In the genomic region with DNA sequence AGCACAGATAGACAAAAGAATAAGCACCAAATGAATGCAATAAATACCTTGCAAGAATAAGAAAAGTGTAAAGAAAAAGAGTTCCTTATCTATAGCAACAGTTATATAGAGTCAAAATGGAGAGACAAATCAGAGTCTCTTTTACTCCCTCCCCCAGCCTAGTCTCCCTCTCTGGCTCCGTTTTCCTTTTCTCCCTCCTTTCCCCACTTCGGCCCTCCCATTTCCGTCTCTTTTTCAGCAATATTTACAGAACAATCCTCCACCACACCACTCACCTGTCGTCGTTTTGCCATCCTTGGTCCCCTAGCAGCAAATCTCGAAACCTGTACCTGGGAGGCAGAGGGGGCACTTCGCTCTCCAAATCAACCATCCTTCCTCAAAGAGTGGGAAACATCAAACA, we compare ENCODE assay signal across 8 cellular contexts. TPM values are rescaled to one million over a fixed set of nuclear protein-coding genes. Genes with fewer than 3 reads are reported as not detected.
DNase-seq lines count a peak whose midpoint lies in the region; ATAC-seq and TF ChIP-seq lines count a peak whose summit lies in the region.

No MANE protein-coding gene starts in this region.

- no peaks in the 10 kb centered on the region for H3K27me3 ChIP-seq in thyroid gland

- intact Hi-C loops in thyroid gland (cut with DNase I) = no loop called here

- 0 to 1% (median 1%) methylated on average over 7 of the region's 7 CpGs for WGBS in adipose tissue, 3 donors
- WGBS in thyroid gland, 2 donors = 1% methylated on average over 7 of the region's 7 CpGs

- no peak for TF ChIP-seq CTCF in thyroid gland (IDR thresholded peaks at IDR 0.05)

- no peaks in the 10 kb centered on the region for H3K36me3 ChIP-seq in thyroid gland

- no peak overlapping the region for H3K27ac Mint-ChIP-seq in activated CD4-positive, alpha-beta T cell treated with anti-CD3 and anti-CD28 coated beads, Interleukin-2, amount 10 ng/mL, durations not matched to agents 7 days and 5 days

- no peaks in the 10 kb centered on the region for H3K9me3 Mint-ChIP-seq in activated CD4-positive, alpha-beta T cell treated with anti-CD3 and anti-CD28 coated beads, Interleukin-2, amount 10 ng/mL, durations not matched to agents 7 days and 5 days

- CTCF ChIA-PET in activated CD4-positive, alpha-beta T cell treated with anti-CD3 and anti-CD28 coated beads, Interleukin-2, amount 10 ng/mL, durations not matched to agents 7 days and 5 days (lab: Charles Lee) = no interaction called here

- ATAC-seq in GM18498 (IDR thresholded peaks at IDR 0.05; ENCODE audit: unreplicated experiment) (no peak), HG03095 (IDR thresholded peaks at IDR 0.05; ENCODE audit: unreplicated experiment) (no peak)

- peak overlapping the region; percentile 9 for H3K27ac ChIP-seq in adipose tissue (ENCODE audit: low read depth, low read length)
- H3K27ac ChIP-seq in thyroid gland = peak overlapping the region in 2 of 3 donors; percentile 68 to 74

- no peaks in the 10 kb centered on the region for H3K9me3 ChIP-seq in thyroid gland

- H3K4me1 ChIP-seq in thyroid gland = peaks cover 4 to 5% of the 10 kb centered on the region in 2 donors

- H3K4me1 Mint-ChIP-seq in activated CD4-positive, alpha-beta T cell treated with anti-CD3 and anti-CD28 coated beads, Interleukin-2, amount 10 ng/mL, durations not matched to agents 7 days and 5 days = peaks cover 5% of the 10 kb centered on the region

- POLR2A ChIA-PET in activated CD4-positive, alpha-beta T cell treated with anti-CD3 and anti-CD28 coated beads, Interleukin-2, amount 10 ng/mL, durations not matched to agents 7 days and 5 days (lab: Charles Lee) = no interaction called here

- peak overlapping the region; percentile 2 for H3K4me3 Mint-ChIP-seq in activated CD4-positive, alpha-beta T cell treated with anti-CD3 and anti-CD28 coated beads, Interleukin-2, amount 10 ng/mL, durations not matched to agents 7 days and 5 days

- H3K4me3 ChIP-seq in thyroid gland (replicated peaks in 1 of 3) = peak overlapping the region; percentile 47 to 57 (median 57)

- peaks cover 40% of the 10 kb centered on the region for H3K27me3 Mint-ChIP-seq in activated CD4-positive, alpha-beta T cell treated with anti-CD3 and anti-CD28 coated beads, Interleukin-2, amount 10 ng/mL, durations not matched to agents 7 days and 5 days

- H3K36me3 Mint-ChIP-seq in activated CD4-positive, alpha-beta T cell treated with anti-CD3 and anti-CD28 coated beads, Interleukin-2, amount 10 ng/mL, durations not matched to agents 7 days and 5 days (ENCODE audit: low read depth) = no peaks in the 10 kb centered on the region

- TF ChIP-seq POLR2A in thyroid gland (IDR thresholded peaks at IDR 0.05) = no peak

- no peak for DNase-seq in activated CD4-positive, alpha-beta T cell treated with anti-CD3 and anti-CD28 coated beads, Interleukin-2, amount 10 ng/mL, durations not matched to agents 7 days and 5 days
- DNase-seq in activated CD4-positive, alpha-beta T cell treated with anti-CD3 and anti-CD28 coated beads for 4 hours = no peak
- DNase-seq in iris pigment epithelial cell (ENCODE audit: low read depth) (peak; percentile 5), thyroid gland (peak in 1 of 2 donors; percentile 1), middle frontal gyrus (ENCODE audit: extremely low spot score, low spot score) (no peak)

RNA-seq across cellular contexts. Expression of gene KCNT2, which starts 0.3 kb away (rescaled TPM):
- total RNA-seq in activated CD4-positive, alpha-beta T cell treated with anti-CD3 and anti-CD28 coated beads, Interleukin-2, amount 10 ng/mL, durations not matched to agents 7 days and 5 days = not detected
- 1 to 10 TPM in 1 of 3 donors, under 1 TPM in 2; 0.12 to 1.3 (median 0.33) TPM for polyA plus RNA-seq in adipose tissue
- 10 to 100 TPM in 1 of 4 donors, 1 to 10 TPM in 3; 3.7 to 18.5 (median 6.5) TPM for total RNA-seq in thyroid gland

RNA-seq across cellular contexts. Expression of gene CFH, which starts 43.9 kb away (rescaled TPM):
- 1 to 10 TPM; 5.3 to 6.2 TPM for total RNA-seq in activated CD4-positive, alpha-beta T cell treated with anti-CD3 and anti-CD28 coated beads, Interleukin-2, amount 10 ng/mL, durations not matched to agents 7 days and 5 days
- 10 to 100 TPM in 2 of 3 donors, 1 to 10 TPM in 1; 6.4 to 37.7 (median 31.3) TPM for polyA plus RNA-seq in adipose tissue
- total RNA-seq in thyroid gland = 100 to 1,000 TPM in 3 of 4 donors, 10 to 100 TPM in 1; 93.0 to 422 (median 229) TPM

Comparison
In these comparisons a context has a peak if more than half of its experiments do, and no peak if none do; other contexts are left out.
1. RNA of gene KCNT2, which starts 0.3 kb away (total RNA-seq): 3.7 to 18.5 TPM in thyroid gland; not detected in activated CD4-positive, alpha-beta T cell treated with anti-CD3 and anti-CD28 coated beads, Interleukin-2, amount 10 ng/mL, durations not matched to agents 7 days and 5 days; every median in the first group is over 4 times any median in the second.
2. RNA of gene CFH, which starts 43.9 kb away (total RNA-seq): 93.0 to 422 TPM in thyroid gland; 5.3 to 6.2 TPM in activated CD4-positive, alpha-beta T cell treated with anti-CD3 and anti-CD28 coated beads, Interleukin-2, amount 10 ng/mL, durations not matched to agents 7 days and 5 days; every median in the first group is over 10 times any median in the second.